13 cellular contexts compared by ENCODE assay signal in genomic region chr17:72345083-72345482, GRCh38.
A peak's percentile ranks its signal among the peaks of the same experiment; 100 is the strongest.
DNase-seq lines count a peak whose midpoint lies in the region; ATAC-seq and TF ChIP-seq lines count a peak whose summit lies in the region.
"Had no signal": no experiment of that assay in that cellular context is flagged by ENCODE, and none has a peak within 500 bp of the region (broad histone marks: within the 10 kb centered on the region; RNA-seq: fewer than 3 reads in every experiment).

No MANE protein-coding gene starts in this region.

- RAD21 ChIA-PET in HCT116 (lab: Charles Lee; ENCODE audit: low non-redundant PET in 1 of 2, low total read pairs in 2 of 2, uncharacterized antibody in 2 of 2, unreplicated experiment in 2 of 2), result no interaction called here

- 0 out of 3 replicates have a peak overlapping the region, but pooled peaks have one; percentile 7 for H2BK15ac ChIP-seq in IMR-90 (ENCODE audit: low read depth, low read length)

- H3K4me1 Mint-ChIP-seq in osteocyte (ENCODE audit: unreplicated experiment), result peaks cover 3% of the 10 kb centered on the region
- H3K4me1 Mint-ChIP-seq in activated naive CD8-positive, alpha-beta T cell treated with anti-CD3 and anti-CD28 coated beads, Interleukin-2, amount 50 U/mL, for 24 hours, result no peaks in the 10 kb centered on the region
- H3K4me1 Mint-ChIP-seq: CD4-positive, alpha-beta memory T cell had no signal

- no peak overlapping the region for H2BK5ac ChIP-seq in IMR-90 (ENCODE audit: low read depth, low read length, poor library complexity, severe bottlenecking)

- H3K23ac ChIP-seq in IMR-90 (ENCODE audit: low read depth, low read length), result no peak overlapping the region

- H3K27me3 ChIP-seq in HCT116 (ENCODE audit: insufficient read depth, low read length) (no peaks in the 10 kb centered on the region), IMR-90 (ENCODE audit: control insufficient read depth, insufficient read depth, low read length) (no peaks in the 10 kb centered on the region), colonic mucosa (no peaks in the 10 kb centered on the region)
- H3K27me3 ChIP-seq: BE2C had no signal

- peak overlapping the region; percentile 32; the same call in 1 of the 2 replicates for H3K4ac ChIP-seq in IMR-90 (ENCODE audit: low read depth, low read length)

- intact Hi-C loops in HCT116 (cut with micrococcal nuclease) (no loop called here), IMR-90 (cut with micrococcal nuclease) (no loop called here), colonic mucosa (cut with DNase I) (no loop called here), mucosa of descending colon (cut with DNase I, micrococcal nuclease) (no loop called here)

- no peaks in the 10 kb centered on the region for H3K79me1 ChIP-seq in IMR-90 (ENCODE audit: low read depth in 1 of 2, low read length in 2 of 2)

- H3K9me1 ChIP-seq in IMR-90 (ENCODE audit: insufficient read depth, low read length), result peaks cover 7% of the 10 kb centered on the region

- H3K9me2 ChIP-seq in HCT116 (ENCODE audit: insufficient read depth), result no peaks in the 10 kb centered on the region

- WGBS in IMR-90 (ENCODE audit: extremely low coverage in 2 of 2, insufficient read length in 1 of 2), 2 experiments, result 94% methylated on average over 3 of the region's 3 CpGs; no CpG with 5 or more reads in 1 of the 2 experiments

- TF ChIP-seq CTCF in HCT116 (IDR thresholded peaks at IDR 0.05 in 2 of 3, conservative IDR thresholded peaks at IDR 0.05 in 1 of 3; ENCODE audit: borderline replicate concordance in 1 of 3, insufficient read depth in 1 of 3, low read depth in 2 of 3, low read length in 2 of 3), result no peak
- TF ChIP-seq CTCF in IMR-90 (conservative IDR thresholded peaks at IDR 0.05; ENCODE audit: low read depth, low read length), result no peak
- TF ChIP-seq CTCF in colonic mucosa (IDR thresholded peaks at IDR 0.05), result no peak
- no peak for TF ChIP-seq CTCF in mucosa of descending colon (IDR thresholded peaks at IDR 0.05)
- no peak for TF ChIP-seq CTCF in osteocyte (IDR thresholded peaks at IDR 0.05)

- peak; percentile 32; the same call in 1 of the 2 replicates for ATAC-seq in HCT116
- no peak for ATAC-seq in IMR-90 (ENCODE audit: low read depth)
- ATAC-seq in mucosa of descending colon, result peak; percentile 73
- no peak for ATAC-seq in activated naive CD8-positive, alpha-beta T cell treated with anti-CD3 and anti-CD28 coated beads, Interleukin-2, amount 50 U/mL, for 24 hours
- ATAC-seq: A549 had no signal

- no peaks in the 10 kb centered on the region for H3K36me3 ChIP-seq in HCT116 (ENCODE audit: control insufficient read depth in 1 of 2, insufficient read depth in 2 of 2, low read length in 2 of 2)
- no peaks in the 10 kb centered on the region for H3K36me3 ChIP-seq in IMR-90 (ENCODE audit: control insufficient read depth, insufficient read depth, low read length)
- no peaks in the 10 kb centered on the region for H3K36me3 ChIP-seq in colonic mucosa
- no peaks in the 10 kb centered on the region for H3K36me3 ChIP-seq in mucosa of descending colon (ENCODE audit: low read depth)
- H3K36me3 ChIP-seq: BE2C had no signal

- no TSS peak for BruUV-seq in HCT116 (replicated peaks; lab: Mats Ljungman, UMichigan)
- no TSS peak for BruUV-seq in IMR-90 (replicated peaks; lab: Mats Ljungman, UMichigan)

- H3K4me3 Mint-ChIP-seq in osteocyte (ENCODE audit: unreplicated experiment), result no peak overlapping the region
- no peak overlapping the region for H3K4me3 Mint-ChIP-seq in activated naive CD8-positive, alpha-beta T cell treated with anti-CD3 and anti-CD28 coated beads, Interleukin-2, amount 50 U/mL, for 24 hours
- H3K4me3 Mint-ChIP-seq: CD4-positive, alpha-beta memory T cell had no signal

- H4K91ac ChIP-seq in IMR-90 (ENCODE audit: insufficient read depth, low read depth, low read length), result peak overlapping the region; percentile 32; the same call in 1 of the 2 replicates

- dilution Hi-C loops in IMR-90 (cut with HindIII; ENCODE audit: low sequenced_read_pairs, unreplicated experiment), result no loop called here

- H3K14ac ChIP-seq in IMR-90 (replicated peaks; ENCODE audit: low read depth, low read length), result peak overlapping the region; percentile 35; the same call in 1 of the 2 replicates

- no peak overlapping the region for H3K27ac ChIP-seq in HCT116 (ENCODE audit: low read depth, low read length)
- no peak overlapping the region for H3K27ac ChIP-seq in IMR-90 (ENCODE audit: insufficient read depth, low read length)
- no peak overlapping the region for H3K27ac ChIP-seq in colonic mucosa
- H3K27ac ChIP-seq: C4-2B, GM23248 had no signal

- no peaks in the 10 kb centered on the region for H3K9me3 Mint-ChIP-seq in osteocyte (ENCODE audit: unreplicated experiment)
- H3K9me3 Mint-ChIP-seq in activated naive CD8-positive, alpha-beta T cell treated with anti-CD3 and anti-CD28 coated beads, Interleukin-2, amount 50 U/mL, for 24 hours, result no peaks in the 10 kb centered on the region

- peaks cover 11 to 33% of the 10 kb centered on the region in 2 experiments for H3K4me1 ChIP-seq in HCT116 (ENCODE audit: control insufficient read depth in 1 of 2, insufficient read depth in 2 of 2, low read length in 2 of 2)
- peaks cover 5% of the 10 kb centered on the region; the same call in 1 of the 2 replicates for H3K4me1 ChIP-seq in IMR-90 (ENCODE audit: control insufficient read depth, insufficient read depth, low read length)
- H3K4me1 ChIP-seq in colonic mucosa, result no peaks in the 10 kb centered on the region
- H3K4me1 ChIP-seq in mucosa of descending colon (ENCODE audit: low read depth), result no peaks in the 10 kb centered on the region
- H3K4me1 ChIP-seq: A549 had no signal

- TF ChIP-seq RAD21 in HCT116 (IDR thresholded peaks at IDR 0.05; ENCODE audit: low read depth), result no peak
- TF ChIP-seq RAD21 in IMR-90 (IDR thresholded peaks at IDR 0.05; ENCODE audit: low read length), result no peak

- H3K9ac ChIP-seq in HCT116 (ENCODE audit: low read length) (no peak overlapping the region), IMR-90 (ENCODE audit: low read depth, low read length) (no peak overlapping the region), colonic mucosa (ENCODE audit: low read depth in 2 of 2, low read length in 2 of 2) (no peak overlapping the region)
- H3K9ac ChIP-seq: GM23248 had no signal

- no peak overlapping the region for H4K5ac ChIP-seq in IMR-90 (ENCODE audit: low read depth, low read length)

- in situ Hi-C loops in IMR-90 (cut with MboI; ENCODE audit: low sequenced_read_pairs), result no loop called here

- no peaks in the 10 kb centered on the region for H3K36me3 Mint-ChIP-seq in osteocyte (ENCODE audit: unreplicated experiment)
- no peaks in the 10 kb centered on the region for H3K36me3 Mint-ChIP-seq in activated naive CD8-positive, alpha-beta T cell treated with anti-CD3 and anti-CD28 coated beads, Interleukin-2, amount 50 U/mL, for 24 hours (ENCODE audit: low read depth)
- H3K36me3 Mint-ChIP-seq: CD4-positive, alpha-beta memory T cell had no signal

- CTCF ChIA-PET in HCT116 (lab: Charles Lee), result interaction anchor here (1.0 kb wide), 1 partner anchor 86 kb away, joined by 4 read pairs; no protein-coding TSS in a partner anchor
- CTCF ChIA-PET in IMR-90 (lab: Yijun Ruan, JAX), result no interaction called here

- no peak overlapping the region for H2AFZ ChIP-seq in HCT116 (ENCODE audit: low read depth, low read length, poor library complexity, severe bottlenecking)
- H2AFZ ChIP-seq in IMR-90 (replicated peaks; ENCODE audit: low read length, poor library complexity), result no peak overlapping the region
- H2AFZ ChIP-seq: GM23248 had no signal

- no peak overlapping the region for H3K18ac ChIP-seq in IMR-90 (ENCODE audit: low read depth, low read length)

- H2AK5ac ChIP-seq in IMR-90 (ENCODE audit: low read depth, low read length), result peak overlapping the region; percentile 49

- H2BK20ac ChIP-seq in IMR-90 (ENCODE audit: low read depth, low read length), result no peak overlapping the region; the same call in 1 of the 2 replicates

- H4K20me1 ChIP-seq in HCT116 (ENCODE audit: insufficient read depth) (no peaks in the 10 kb centered on the region), IMR-90 (ENCODE audit: insufficient read depth, low read length) (no peaks in the 10 kb centered on the region)

- H3K79me2 ChIP-seq in HCT116 (ENCODE audit: insufficient read depth, low read length), result no peaks in the 10 kb centered on the region

- H4K8ac ChIP-seq in IMR-90 (ENCODE audit: low read depth in 2 of 2, low read length in 2 of 2), result no peak overlapping the region; a peak in 1 of 4 replicates

- no peak overlapping the region for H2AK9ac ChIP-seq in IMR-90 (replicated peaks; ENCODE audit: low read depth, low read length, poor library complexity)

- POLR2A ChIA-PET in HCT116 (lab: Charles Lee), result no interaction called here
- POLR2A ChIA-PET in IMR-90 (lab: Charles Lee; ENCODE audit: unreplicated experiment), result no interaction called here

- H3K56ac ChIP-seq in IMR-90 (ENCODE audit: extremely low read depth, insufficient read depth, low read length), result no peak overlapping the region

- no peak overlapping the region for H2BK120ac ChIP-seq in IMR-90 (ENCODE audit: low read depth, low read length)

- no peak for DNase-seq in HCT116 (ENCODE audit: low read depth, low spot score)
- no peak for DNase-seq in IMR-90
- peak; percentile 27 for DNase-seq in colonic mucosa
- peak in 1 of 3 donors; percentile 18 for DNase-seq in mucosa of descending colon
- DNase-seq in osteocyte (ENCODE audit: extremely low spot score, unreplicated experiment), result no peak
- no peak for DNase-seq in hippocampal formation (lab: John Stamatoyannopoulos, UW)
- DNase-seq in activated naive CD8-positive, alpha-beta T cell treated with anti-CD3 and anti-CD28 coated beads, Interleukin-2, amount 50 U/mL, for 24 hours, result no peak
- DNase-seq: BE2C; CD4-positive, alpha-beta memory T cell; DMS79; GM23248 had no signal

- no peaks in the 10 kb centered on the region for H3K27me3 Mint-ChIP-seq in osteocyte (ENCODE audit: unreplicated experiment)
- H3K27me3 Mint-ChIP-seq in activated naive CD8-positive, alpha-beta T cell treated with anti-CD3 and anti-CD28 coated beads, Interleukin-2, amount 50 U/mL, for 24 hours, result peaks cover 5% of the 10 kb centered on the region

- no peaks in the 10 kb centered on the region; a peak in 1 of 4 replicates for H3K9me3 ChIP-seq in HCT116 (ENCODE audit: control insufficient read depth in 1 of 2, insufficient read depth in 1 of 2, low read depth in 1 of 2, low read length in 2 of 2)
- no peaks in the 10 kb centered on the region for H3K9me3 ChIP-seq in IMR-90 (ENCODE audit: control insufficient read depth, insufficient read depth, low read length)
- H3K9me3 ChIP-seq in colonic mucosa, result no peaks in the 10 kb centered on the region
- no peaks in the 10 kb centered on the region for H3K9me3 ChIP-seq in mucosa of descending colon
- H3K9me3 ChIP-seq: A549, BE2C had no signal

- H3K4me3 ChIP-seq in HCT116 (replicated peaks in 1 of 2; ENCODE audit: low read depth in 1 of 2, low read length in 2 of 2) (no peak overlapping the region), IMR-90 (ENCODE audit: insufficient read depth, low read depth, low read length) (no peak overlapping the region), colonic mucosa (no peak overlapping the region), mucosa of descending colon (no peak overlapping the region)
- H3K4me3 ChIP-seq: A549, GM23248 had no signal

- H3K4me2 ChIP-seq in HCT116 (ENCODE audit: low read length) (peak overlapping the region; percentile 17; the same call in 1 of the 2 replicates), IMR-90 (ENCODE audit: low read depth, low read length) (no peak overlapping the region)
- H3K4me2 ChIP-seq: A549 had no signal

- TF ChIP-seq POLR2A in HCT116 (IDR thresholded peaks at IDR 0.05; ENCODE audit: borderline replicate concordance, extremely low read depth, insufficient read depth, insufficient read length), result no peak
- no peak for TF ChIP-seq POLR2A in IMR-90 (IDR thresholded peaks at IDR 0.05; ENCODE audit: low read depth, low read length)

- H3K27ac Mint-ChIP-seq in osteocyte (ENCODE audit: unreplicated experiment), result no peak overlapping the region
- H3K27ac Mint-ChIP-seq in activated naive CD8-positive, alpha-beta T cell treated with anti-CD3 and anti-CD28 coated beads, Interleukin-2, amount 50 U/mL, for 24 hours, result no peak overlapping the region
- H3K27ac Mint-ChIP-seq: CD4-positive, alpha-beta memory T cell had no signal

Comparison
In these comparisons a context has a peak if more than half of its experiments do, and no peak if none do; other contexts are left out.
1. ATAC-seq: peak in HCT116 (single experiment) and mucosa of descending colon (single experiment); none in IMR-90 (single experiment) and activated naive CD8-positive, alpha-beta T cell treated with anti-CD3 and anti-CD28 coated beads, Interleukin-2, amount 50 U/mL, for 24 hours (single experiment).